In the genomic region with DNA sequence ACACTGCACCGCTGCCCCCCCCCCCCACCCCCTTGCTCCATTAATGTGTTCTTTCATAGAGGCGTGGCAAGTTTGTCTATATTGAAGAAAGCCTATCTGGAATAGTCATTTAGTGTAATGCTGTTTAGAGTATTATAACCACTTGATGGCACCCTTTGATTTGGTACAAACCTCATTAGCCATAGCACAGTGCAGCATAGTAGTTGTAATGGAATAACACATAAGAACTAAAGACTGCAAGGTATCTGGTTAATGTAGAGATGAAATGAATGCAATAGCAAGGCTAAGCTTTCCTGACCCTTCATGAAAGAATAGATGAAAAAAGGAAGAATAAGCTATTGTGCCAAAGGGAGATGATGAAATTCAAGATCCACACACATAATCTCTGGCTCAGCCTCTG, we compare ENCODE assay signal across 8 cellular contexts.
DNase-seq lines count a peak whose midpoint lies in the region; ATAC-seq and TF ChIP-seq lines count a peak whose summit lies in the region.

No MANE protein-coding gene starts in this region.

- no peaks in the 10 kb centered on the region for H3K9me2 ChIP-seq in SU-DHL-6 (replicated peaks; ENCODE audit: insufficient read depth, low read length)

- H3K4me3 Mint-ChIP-seq in Calu3 (ENCODE audit: low read depth, unreplicated experiment): no peak overlapping the region

- no peak overlapping the region for H3K4me2 ChIP-seq in SU-DHL-6 (ENCODE audit: low read depth, low read length, poor library complexity, severe bottlenecking)

- H3K79me2 ChIP-seq in SU-DHL-6 (ENCODE audit: insufficient read depth, low read length): no peaks in the 10 kb centered on the region

- intact Hi-C loops in testis (cut with DNase I; ENCODE audit: low total_unique reads): loop anchor here (10.0 kb wide), 1 partner anchor 863 kb away; no protein-coding TSS in a partner anchor
- intact Hi-C loops in Calu3 (cut with micrococcal nuclease; ENCODE audit: unreplicated experiment): loop anchor here (1.0 to 5.0 kb wide), 4 partner anchors 160 to 759 kb away; no protein-coding TSS in a partner anchor
- intact Hi-C loops in ascending aorta (cut with DNase I): no loop called here

- H3F3A ChIP-seq in SU-DHL-6 (ENCODE audit: insufficient read depth): no peaks in the 10 kb centered on the region; the same call in 1 of the 2 replicates

- H3K4me3 ChIP-seq in AG09309 (ENCODE audit: control insufficient read depth, low read depth, low read length) (no peak overlapping the region), SU-DHL-6 (ENCODE audit: insufficient read depth, low read length, poor library complexity, severe bottlenecking) (no peak overlapping the region), testis (no peak overlapping the region), ascending aorta (no peak overlapping the region)

- peak; percentile 37 for ATAC-seq in GM18520 (IDR thresholded peaks at IDR 0.05; ENCODE audit: unreplicated experiment)

- H3K4me1 Mint-ChIP-seq in Calu3 (ENCODE audit: low read depth, unreplicated experiment): peaks cover 50% of the 10 kb centered on the region

- DNase-seq in AG09309 (ENCODE audit: low read depth) (no peak), M059J (ENCODE audit: low read depth) (peak; percentile 38), glomerular visceral epithelial cell (ENCODE audit: extremely low spot score) (peak; percentile 24), testis (no peak), Calu3 (no peak), ascending aorta (ENCODE audit: low spot score in 2 of 2) (no peak)

- no peak overlapping the region for H2AFZ ChIP-seq in SU-DHL-6 (ENCODE audit: low read depth, low read length, severe bottlenecking)

- H3K27me3 ChIP-seq in SU-DHL-6 (ENCODE audit: low read length): no peaks in the 10 kb centered on the region
- no peaks in the 10 kb centered on the region for H3K27me3 ChIP-seq in testis
- no peaks in the 10 kb centered on the region for H3K27me3 ChIP-seq in ascending aorta

- H3K36me3 ChIP-seq in SU-DHL-6 (ENCODE audit: low read length) (no peaks in the 10 kb centered on the region), testis (ENCODE audit: low read depth, missing control alignments) (no peaks in the 10 kb centered on the region), ascending aorta (no peaks in the 10 kb centered on the region)

- WGBS in testis, 2 donors: 43 to 45% methylated on average over 2 of the region's 2 CpGs

- H3K9ac ChIP-seq in SU-DHL-6 (ENCODE audit: low read length): no peak overlapping the region

- no TSS peak for BruUV-seq in Calu3 (replicated peaks; lab: Mats Ljungman, UMichigan)

- CTCF ChIA-PET in Calu3 (lab: Charles Lee): no interaction called here

- no peaks in the 10 kb centered on the region for H3K36me3 Mint-ChIP-seq in Calu3 (ENCODE audit: insufficient read depth, unreplicated experiment)

- H4K20me1 ChIP-seq in SU-DHL-6 (ENCODE audit: low read depth, low read length): 0 out of 2 replicates have a peak, but pooled peaks cover 6% of the 10 kb centered on the region

- H3K27ac Mint-ChIP-seq in Calu3 (ENCODE audit: unreplicated experiment): no peak overlapping the region

- TF ChIP-seq CTCF in AG09309 (IDR thresholded peaks at IDR 0.05; ENCODE audit: control insufficient read depth, insufficient read depth, low read depth, low read length, missing control alignments) (peak; percentile 29), SU-DHL-6 (IDR thresholded peaks at IDR 0.05; ENCODE audit: insufficient read depth, low read length, poor library complexity, severe bottlenecking) (peak; percentile 19), testis (IDR thresholded peaks at IDR 0.05) (no peak), Calu3 (IDR thresholded peaks at IDR 0.05; ENCODE audit: unreplicated experiment) (no peak), ascending aorta (IDR thresholded peaks at IDR 0.05) (no peak)

- no peak overlapping the region for H3K27ac ChIP-seq in SU-DHL-6 (ENCODE audit: low read depth, low read length)
- H3K27ac ChIP-seq in testis: no peak overlapping the region
- H3K27ac ChIP-seq in ascending aorta: no peak overlapping the region

- H3K9me3 ChIP-seq in SU-DHL-6 (ENCODE audit: insufficient read depth, low read length): no peaks in the 10 kb centered on the region; the same call in 1 of the 2 replicates
- no peaks in the 10 kb centered on the region for H3K9me3 ChIP-seq in testis
- H3K9me3 ChIP-seq in ascending aorta: no peaks in the 10 kb centered on the region

- no peaks in the 10 kb centered on the region for H3K9me3 Mint-ChIP-seq in Calu3 (ENCODE audit: low read depth, unreplicated experiment)

- H3K27me3 Mint-ChIP-seq in Calu3 (ENCODE audit: unreplicated experiment): no peaks in the 10 kb centered on the region

- no peak for TF ChIP-seq POLR2A in testis (IDR thresholded peaks at IDR 0.05)

- H3K4me1 ChIP-seq in testis: peaks cover 6% of the 10 kb centered on the region
- H3K4me1 ChIP-seq in ascending aorta: no peaks in the 10 kb centered on the region

Comparison
In these comparisons a context has a peak if more than half of its experiments do, and no peak if none do; other contexts are left out.
1. DNase-seq: peak in M059J (single experiment) and glomerular visceral epithelial cell (single experiment); none in AG09309 (single experiment), testis (single experiment), Calu3 (single experiment) and ascending aorta (0 of 2).
2. CTCF ChIP-seq: peak in AG09309 (single experiment) and SU-DHL-6 (single experiment); none in testis (0 of 3), Calu3 (single experiment) and ascending aorta (0 of 3).